8 cellular contexts compared by ENCODE assay signal in the genomic region with DNA sequence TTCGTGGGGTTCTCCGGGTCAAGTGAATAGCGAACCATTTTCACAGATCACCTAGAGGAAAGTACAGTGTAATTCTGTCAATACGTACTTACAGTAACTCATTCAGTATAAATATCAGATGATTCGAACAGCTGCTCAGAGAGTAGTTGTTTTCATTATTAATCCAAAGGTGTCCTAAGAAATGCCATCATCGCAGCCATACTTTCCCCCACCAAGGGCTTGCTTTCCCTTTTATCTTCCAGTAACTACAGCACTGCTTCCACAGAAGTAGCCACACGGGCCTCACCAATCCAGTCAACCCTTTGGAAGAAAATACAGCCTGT. TPM values are rescaled to one million over a fixed set of nuclear protein-coding genes. Genes with fewer than 3 reads are reported as not detected.
DNase-seq lines count a peak whose midpoint lies in the region; ATAC-seq, FAIRE-seq and TF ChIP-seq lines count a peak whose summit lies in the region.
"Had no signal": no experiment of that assay in that cellular context is flagged by ENCODE, and none has a peak within 500 bp of the region (broad histone marks: within the 10 kb centered on the region; RNA-seq: fewer than 3 reads in every experiment).

No MANE protein-coding gene starts in this region.

- ATAC-seq in activated CD8-positive, alpha-beta T cell treated with anti-CD3 and anti-CD28 coated beads, Interleukin-2, amount 10 ng/mL, durations not matched to agents 7 days and 5 days: no peak
- no peak for ATAC-seq in stimulated activated naive CD8-positive, alpha-beta T cell treated with anti-CD3 and anti-CD28 coated beads, Interleukin-15, amount 100 ng/mL, for 72 hours
- ATAC-seq in GM21786 (IDR thresholded peaks at IDR 0.05; ENCODE audit: unreplicated experiment): no peak
- no peak for ATAC-seq in HG03342 (IDR thresholded peaks at IDR 0.05; ENCODE audit: unreplicated experiment)

- peak overlapping the region; percentile 100 for H3K4me3 Mint-ChIP-seq in activated CD8-positive, alpha-beta T cell treated with anti-CD3 and anti-CD28 coated beads, Interleukin-2, amount 10 ng/mL, durations not matched to agents 7 days and 5 days
- peak overlapping the region; percentile 95 to 99 for H3K4me3 Mint-ChIP-seq in stimulated activated naive CD8-positive, alpha-beta T cell treated with anti-CD3 and anti-CD28 coated beads, Interleukin-15, amount 100 ng/mL, for 72 hours

- no peak for FAIRE-seq in HTR-8/SVneo (lab: Jason Lieb, UNC)
- FAIRE-seq: islet of Langerhans had no signal

- H3K9me3 ChIP-seq in iPS-18c (ENCODE audit: control insufficient read depth, insufficient read depth, low read length): no peaks in the 10 kb centered on the region

- H3K9me3 Mint-ChIP-seq in activated CD8-positive, alpha-beta T cell treated with anti-CD3 and anti-CD28 coated beads, Interleukin-2, amount 10 ng/mL, durations not matched to agents 7 days and 5 days (ENCODE audit: insufficient read depth): no peaks in the 10 kb centered on the region
- no peaks in the 10 kb centered on the region for H3K9me3 Mint-ChIP-seq in stimulated activated naive CD8-positive, alpha-beta T cell treated with anti-CD3 and anti-CD28 coated beads, Interleukin-15, amount 100 ng/mL, for 72 hours

- H3K36me3 Mint-ChIP-seq in activated CD8-positive, alpha-beta T cell treated with anti-CD3 and anti-CD28 coated beads, Interleukin-2, amount 10 ng/mL, durations not matched to agents 7 days and 5 days (ENCODE audit: low read depth): peaks cover 55% of the 10 kb centered on the region

- POLR2A ChIA-PET in activated CD8-positive, alpha-beta T cell treated with anti-CD3 and anti-CD28 coated beads, Interleukin-2, amount 10 ng/mL, durations not matched to agents 7 days and 5 days (lab: Charles Lee): no interaction called here

- H3K4me1 Mint-ChIP-seq in activated CD8-positive, alpha-beta T cell treated with anti-CD3 and anti-CD28 coated beads, Interleukin-2, amount 10 ng/mL, durations not matched to agents 7 days and 5 days (ENCODE audit: low read depth): peaks cover 49% of the 10 kb centered on the region
- H3K4me1 Mint-ChIP-seq in stimulated activated naive CD8-positive, alpha-beta T cell treated with anti-CD3 and anti-CD28 coated beads, Interleukin-15, amount 100 ng/mL, for 72 hours: peaks cover 43% of the 10 kb centered on the region

- peaks cover 3% of the 10 kb centered on the region for H3K27me3 Mint-ChIP-seq in activated CD8-positive, alpha-beta T cell treated with anti-CD3 and anti-CD28 coated beads, Interleukin-2, amount 10 ng/mL, durations not matched to agents 7 days and 5 days (ENCODE audit: low read depth)
- H3K27me3 Mint-ChIP-seq in stimulated activated naive CD8-positive, alpha-beta T cell treated with anti-CD3 and anti-CD28 coated beads, Interleukin-15, amount 100 ng/mL, for 72 hours: peaks cover 6% of the 10 kb centered on the region

- CTCF ChIA-PET in activated CD8-positive, alpha-beta T cell treated with anti-CD3 and anti-CD28 coated beads, Interleukin-2, amount 10 ng/mL, durations not matched to agents 7 days and 5 days (lab: Charles Lee): no interaction called here

- DNase-seq in HFF-Myc (ENCODE audit: extremely low read depth, low read depth) (no peak), HTR-8/SVneo (ENCODE audit: insufficient read length, low spot score) (no peak)
- no peak for DNase-seq in activated CD8-positive, alpha-beta T cell treated with anti-CD3 and anti-CD28 coated beads, Interleukin-2, amount 10 ng/mL, durations not matched to agents 7 days and 5 days
- no peak for DNase-seq in stimulated activated naive CD8-positive, alpha-beta T cell treated with anti-CD3 and anti-CD28 coated beads, Interleukin-15, amount 100 ng/mL, for 72 hours

- no peak for TF ChIP-seq CTCF in HFF-Myc (IDR thresholded peaks at IDR 0.05; ENCODE audit: low read depth, low read length, missing control alignments)

- peak overlapping the region; percentile 99 for H3K27ac Mint-ChIP-seq in activated CD8-positive, alpha-beta T cell treated with anti-CD3 and anti-CD28 coated beads, Interleukin-2, amount 10 ng/mL, durations not matched to agents 7 days and 5 days
- peak overlapping the region; percentile 99 for H3K27ac Mint-ChIP-seq in stimulated activated naive CD8-positive, alpha-beta T cell treated with anti-CD3 and anti-CD28 coated beads, Interleukin-15, amount 100 ng/mL, for 72 hours

- peak overlapping the region; percentile 98 for H3K4me3 ChIP-seq in HFF-Myc (replicated peaks; ENCODE audit: low read depth, low read length)
- peak overlapping the region; percentile 75 for H3K4me3 ChIP-seq in iPS-18c (ENCODE audit: insufficient read depth, low read depth, low read length)

RNA-seq across cellular contexts. Expression of gene RPL17, which starts 0.8 kb away (rescaled TPM):
- total RNA-seq in activated CD8-positive, alpha-beta T cell treated with anti-CD3 and anti-CD28 coated beads, Interleukin-2, amount 10 ng/mL, durations not matched to agents 7 days and 5 days: 1,000 to 10,000 TPM; 1,415 to 1,420 TPM

RNA-seq across cellular contexts. Expression of gene C18orf32, which starts 4.5 kb away (rescaled TPM):
- total RNA-seq in activated CD8-positive, alpha-beta T cell treated with anti-CD3 and anti-CD28 coated beads, Interleukin-2, amount 10 ng/mL, durations not matched to agents 7 days and 5 days: 10 to 100 TPM; 14.9 to 20.9 TPM

RNA-seq across cellular contexts. Expression of gene DYM, which starts 31.1 kb away (rescaled TPM):
- 10 to 100 TPM; 61.9 to 68.1 TPM for total RNA-seq in activated CD8-positive, alpha-beta T cell treated with anti-CD3 and anti-CD28 coated beads, Interleukin-2, amount 10 ng/mL, durations not matched to agents 7 days and 5 days
